In the genomic region with DNA sequence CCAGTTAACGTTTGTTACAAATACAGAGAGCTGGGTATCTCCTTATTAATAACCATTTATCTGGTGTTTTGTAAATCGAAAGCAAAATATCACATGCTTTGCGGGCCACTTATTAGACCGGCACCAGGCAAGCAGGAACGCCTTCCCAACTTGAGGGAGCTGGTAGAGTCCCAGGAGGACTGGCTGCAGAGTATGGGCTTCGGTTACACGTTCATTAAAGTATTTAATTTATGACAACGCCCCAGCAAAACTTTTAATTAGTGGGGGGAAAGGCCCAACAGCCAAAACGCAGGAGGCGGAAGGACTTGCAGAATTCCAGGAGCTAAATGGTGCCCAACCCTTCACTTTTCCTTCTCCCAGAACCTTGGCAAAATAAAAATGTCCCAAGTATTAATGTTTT, we compare ENCODE assay signal across 1 cellular context.
TF ChIP-seq lines count a peak whose summit lies in the region.

No MANE protein-coding gene starts in this region.

TF ChIP-seq in HCT116, 20 proteins besides CTCF, POLR2A, EP300 and RAD21 (continued from another document):
- TF ChIP-seq, protein P1, sequence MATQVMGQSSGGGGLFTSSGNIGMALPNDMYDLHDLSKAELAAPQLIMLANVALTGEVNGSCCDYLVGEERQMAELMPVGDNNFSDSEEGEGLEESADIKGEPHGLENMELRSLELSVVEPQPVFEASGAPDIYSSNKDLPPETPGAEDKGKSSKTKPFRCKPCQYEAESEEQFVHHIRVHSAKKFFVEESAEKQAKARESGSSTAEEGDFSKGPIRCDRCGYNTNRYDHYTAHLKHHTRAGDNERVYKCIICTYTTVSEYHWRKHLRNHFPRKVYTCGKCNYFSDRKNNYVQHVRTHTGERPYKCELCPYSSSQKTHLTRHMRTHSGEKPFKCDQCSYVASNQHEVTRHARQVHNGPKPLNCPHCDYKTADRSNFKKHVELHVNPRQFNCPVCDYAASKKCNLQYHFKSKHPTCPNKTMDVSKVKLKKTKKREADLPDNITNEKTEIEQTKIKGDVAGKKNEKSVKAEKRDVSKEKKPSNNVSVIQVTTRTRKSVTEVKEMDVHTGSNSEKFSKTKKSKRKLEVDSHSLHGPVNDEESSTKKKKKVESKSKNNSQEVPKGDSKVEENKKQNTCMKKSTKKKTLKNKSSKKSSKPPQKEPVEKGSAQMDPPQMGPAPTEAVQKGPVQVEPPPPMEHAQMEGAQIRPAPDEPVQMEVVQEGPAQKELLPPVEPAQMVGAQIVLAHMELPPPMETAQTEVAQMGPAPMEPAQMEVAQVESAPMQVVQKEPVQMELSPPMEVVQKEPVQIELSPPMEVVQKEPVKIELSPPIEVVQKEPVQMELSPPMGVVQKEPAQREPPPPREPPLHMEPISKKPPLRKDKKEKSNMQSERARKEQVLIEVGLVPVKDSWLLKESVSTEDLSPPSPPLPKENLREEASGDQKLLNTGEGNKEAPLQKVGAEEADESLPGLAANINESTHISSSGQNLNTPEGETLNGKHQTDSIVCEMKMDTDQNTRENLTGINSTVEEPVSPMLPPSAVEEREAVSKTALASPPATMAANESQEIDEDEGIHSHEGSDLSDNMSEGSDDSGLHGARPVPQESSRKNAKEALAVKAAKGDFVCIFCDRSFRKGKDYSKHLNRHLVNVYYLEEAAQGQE (IDR thresholded peaks at IDR 0.05; ENCODE audit: low read depth): no peak
- TF ChIP-seq ATF3 (IDR thresholded peaks at IDR 0.05) (no peak), YY1 (IDR thresholded peaks at IDR 0.05; ENCODE audit: extremely low read depth, insufficient replicate concordance, low read depth, low read length) (no peak), SIN3A (IDR thresholded peaks at IDR 0.05; ENCODE audit: low read depth) (no peak), POLR2AphosphoS5 (IDR thresholded peaks at IDR 0.05; ENCODE audit: low read depth, low read length) (no peak), EGR1 (IDR thresholded peaks at IDR 0.05; ENCODE audit: low read depth) (no peak), FOSL1 (IDR thresholded peaks at IDR 0.05; ENCODE audit: low read depth) (no peak)
- TF ChIP-seq, protein P2, sequence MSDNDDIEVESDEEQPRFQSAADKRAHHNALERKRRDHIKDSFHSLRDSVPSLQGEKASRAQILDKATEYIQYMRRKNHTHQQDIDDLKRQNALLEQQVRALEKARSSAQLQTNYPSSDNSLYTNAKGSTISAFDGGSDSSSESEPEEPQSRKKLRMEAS (IDR thresholded peaks at IDR 0.05): no peak
